ENCODE assay signal across 1 cellular context in the genomic region with DNA sequence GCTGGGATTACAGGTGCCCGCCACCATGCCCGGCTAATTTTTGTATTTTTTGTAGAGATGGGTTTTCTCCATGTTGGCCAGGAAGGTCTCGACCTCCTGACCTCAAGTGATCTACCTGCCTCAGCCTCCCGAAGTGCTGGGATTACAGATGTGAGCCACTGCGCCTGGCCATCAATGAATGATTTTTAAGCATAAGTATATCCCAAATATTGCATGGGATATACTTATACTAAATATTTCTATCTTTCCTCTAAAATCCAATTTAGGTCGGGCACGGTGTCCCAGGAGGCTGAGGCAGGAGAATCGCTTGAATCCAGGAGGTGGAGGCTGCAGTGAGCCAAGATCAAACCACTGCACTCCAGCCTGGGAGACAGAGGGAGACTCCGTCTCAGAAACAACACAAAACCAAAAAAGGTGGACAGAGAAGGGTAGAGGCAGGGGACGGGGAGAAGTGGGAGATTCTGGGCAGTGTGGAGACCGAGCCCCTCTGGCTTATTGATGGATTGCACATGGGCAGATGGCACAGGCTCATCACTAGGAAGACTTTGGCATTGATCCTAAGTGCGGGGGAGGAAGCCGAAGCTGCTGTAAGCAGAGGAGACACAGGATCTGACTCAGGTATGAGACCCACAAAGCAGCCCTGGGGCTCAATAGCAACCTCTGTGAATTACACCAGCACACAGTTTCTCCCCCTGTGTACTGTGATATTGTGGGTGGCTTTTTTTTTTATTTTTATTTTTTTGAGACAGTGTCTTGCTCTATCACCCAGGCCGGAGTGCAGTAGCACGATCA.
TF ChIP-seq lines count a peak whose summit lies in the region.

No MANE protein-coding gene starts in this region.

TF ChIP-seq in HCT116, 20 proteins besides CTCF, POLR2A, EP300 and RAD21 (continued from another document):
- TF ChIP-seq, protein P1, sequence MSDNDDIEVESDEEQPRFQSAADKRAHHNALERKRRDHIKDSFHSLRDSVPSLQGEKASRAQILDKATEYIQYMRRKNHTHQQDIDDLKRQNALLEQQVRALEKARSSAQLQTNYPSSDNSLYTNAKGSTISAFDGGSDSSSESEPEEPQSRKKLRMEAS (IDR thresholded peaks at IDR 0.05) = no peak
